29 cellular contexts compared by ENCODE assay signal in genomic region chr4:151091047-151091446, GRCh38.
"Had no signal": no experiment of that assay in that cellular context is flagged by ENCODE, and none has a peak within 500 bp of the region (broad histone marks: within the 10 kb centered on the region; RNA-seq: fewer than 3 reads in every experiment).

No MANE protein-coding gene starts in this region.

- H3K4me2 ChIP-seq: hepatocyte had no signal

- H3K27me3 ChIP-seq: hepatocyte, left lung, pancreas, sigmoid colon, spleen, suprapubic skin, tibial artery, upper lobe of right lung had no signal

- H3K4me1 Mint-ChIP-seq: natural killer cell had no signal

- H3K4me1 ChIP-seq: left lung, lower lobe of right lung, pancreas, prostate gland, sigmoid colon, spleen, suprapubic skin, tibial artery, upper lobe of right lung had no signal

- ATAC-seq: left cardiac atrium; left lung; lower lobe of right lung; natural killer cell; pancreas; right cardiac atrium; stimulated activated effector memory CD8-positive, alpha-beta T cell treated with anti-CD3 and anti-CD28 coated beads, Interleukin-12 subunit alpha, Interleukin-12 subunit beta, amount 100 ng/mL, for 72 hours; upper lobe of right lung had no signal

- H3K36me3 ChIP-seq: left lung, lower lobe of right lung, pancreas, prostate gland, sigmoid colon, spleen, suprapubic skin, thoracic aorta, tibial artery, upper lobe of right lung had no signal

- H3K79me2 ChIP-seq: hepatocyte had no signal

- H3K9me3 Mint-ChIP-seq: natural killer cell; nephron progenitor cell; stimulated activated effector memory CD8-positive, alpha-beta T cell treated with anti-CD3 and anti-CD28 coated beads, Interleukin-12 subunit alpha, Interleukin-12 subunit beta, amount 100 ng/mL, for 72 hours; stimulated activated naive CD8-positive, alpha-beta T cell treated with anti-CD3 and anti-CD28 coated beads, Interleukin-15, Interleukin-2, amounts not matched to agents 100 ng/mL and 50 ng/mL, for 24 hours had no signal

- H3K36me3 Mint-ChIP-seq: naive B cell; natural killer cell; stimulated activated effector memory CD8-positive, alpha-beta T cell treated with anti-CD3 and anti-CD28 coated beads, Interleukin-12 subunit alpha, Interleukin-12 subunit beta, amount 100 ng/mL, for 72 hours had no signal

- H3K4me3 ChIP-seq: hepatocyte, left lung, lower lobe of right lung, pancreas, prostate gland, sigmoid colon, spleen, suprapubic skin, thoracic aorta, tibial artery, upper lobe of right lung had no signal

- H3K27ac Mint-ChIP-seq: naive B cell; natural killer cell; nephron progenitor cell; stimulated activated effector memory CD8-positive, alpha-beta T cell treated with anti-CD3 and anti-CD28 coated beads, Interleukin-12 subunit alpha, Interleukin-12 subunit beta, amount 100 ng/mL, for 72 hours; stimulated activated naive CD8-positive, alpha-beta T cell treated with anti-CD3 and anti-CD28 coated beads, Interleukin-15, Interleukin-2, amounts not matched to agents 100 ng/mL and 50 ng/mL, for 24 hours had no signal

- DNase-seq: kidney glomerular epithelial cell; left cardiac atrium; left lung; lower lobe of right lung; mammary epithelial cell; mesenchymal stem cell; naive B cell; natural killer cell; nephron progenitor cell; posterior cingulate gyrus; retina; right cardiac atrium; sigmoid colon; small intestine; spleen; stimulated activated CD4-positive, alpha-beta T cell treated with anti-CD3 and anti-CD28 coated beads, Interleukin-4, amount 100 ng/mL, for 24 hours; stimulated activated naive CD4-positive, alpha-beta T cell; tibial artery; trophoblast cell; upper lobe of right lung had no signal

- H2AFZ ChIP-seq: hepatocyte had no signal

- FAIRE-seq: keratinocyte, pancreas, small intestine, urothelium cell line had no signal

- H3K27ac ChIP-seq: hepatocyte, left lung, lower lobe of right lung, pancreas, prostate gland, sigmoid colon, spleen, suprapubic skin, thoracic aorta, tibial artery, upper lobe of right lung had no signal

- H3K4me3 Mint-ChIP-seq: naive B cell; natural killer cell; nephron progenitor cell; stimulated activated effector memory CD8-positive, alpha-beta T cell treated with anti-CD3 and anti-CD28 coated beads, Interleukin-12 subunit alpha, Interleukin-12 subunit beta, amount 100 ng/mL, for 72 hours; stimulated activated naive CD8-positive, alpha-beta T cell treated with anti-CD3 and anti-CD28 coated beads, Interleukin-15, Interleukin-2, amounts not matched to agents 100 ng/mL and 50 ng/mL, for 24 hours had no signal
